17 cellular contexts compared by ENCODE assay signal in the genomic region with DNA sequence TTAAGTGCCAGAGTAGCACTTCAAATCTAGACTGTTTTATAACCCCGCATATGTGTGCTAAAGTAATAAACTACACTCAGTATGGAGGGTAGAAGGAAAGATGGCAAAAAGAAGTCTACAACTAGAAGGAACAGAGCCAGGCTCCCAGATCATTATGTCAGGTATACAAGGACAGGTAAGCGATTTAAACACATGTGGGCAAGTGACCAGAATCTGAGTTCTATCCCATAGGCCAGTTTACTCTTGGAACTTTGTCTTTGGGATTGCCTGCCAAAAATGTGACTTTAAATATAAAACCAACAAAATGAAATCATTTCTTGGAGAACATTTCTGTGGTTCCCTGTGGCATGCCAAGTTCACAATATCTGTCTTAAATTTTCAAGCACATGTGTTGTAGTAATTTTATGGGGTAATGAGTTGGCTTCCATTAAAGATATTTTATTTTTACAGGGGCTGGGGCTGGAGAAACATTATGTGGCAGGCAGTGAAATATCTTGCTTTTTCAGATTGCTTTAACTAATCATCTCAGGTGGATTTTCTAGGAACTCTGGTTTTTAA.
"Had no signal": no experiment of that assay in that cellular context is flagged by ENCODE, and none has a peak within 500 bp of the region (broad histone marks: within the 10 kb centered on the region; RNA-seq: fewer than 3 reads in every experiment).

No MANE protein-coding gene starts in this region.

- H3K4me3 ChIP-seq: esophagus squamous epithelium, tibial artery had no signal

- H3K4me1 ChIP-seq: esophagus squamous epithelium, tibial artery had no signal

- H3K27ac ChIP-seq: esophagus squamous epithelium, tibial artery had no signal

- DNase-seq: activated B cell treated with CpG ODN at 0.5 μM for 24 hours; activated CD4-positive, alpha-beta memory T cell treated with anti-CD3 and anti-CD28 coated beads for 36 hours; activated CD4-positive, alpha-beta T cell treated with anti-CD3 and anti-CD28 coated beads for 4 hours; activated T-cell treated with anti-CD3 and anti-CD28 coated beads for 4 hours; amygdala; cortex of kidney; effector CD8-positive, alpha-beta T cell; esophagus squamous epithelium; head of caudate nucleus; left ventricle myocardium superior; naive B cell; stimulated activated CD4-positive, alpha-beta T cell treated with anti-CD3 and anti-CD28 coated beads, Interleukin-2, amount 100 ng/mL, for 24 hours; stimulated activated naive CD8-positive, alpha-beta T cell treated with anti-CD3 and anti-CD28 coated beads, Interleukin-15, Interleukin-2, amounts not matched to agents 100 U/mL and 50 U/mL, for 24 hours; substantia nigra; T-helper 1 cell; T-helper 9 cell; tibial artery had no signal

- H3K9me3 ChIP-seq: esophagus squamous epithelium, tibial artery had no signal

- H3K27me3 ChIP-seq: esophagus squamous epithelium, tibial artery had no signal

- H3K36me3 ChIP-seq: esophagus squamous epithelium, tibial artery had no signal
